Comparison of ENCODE assay signal across 8 cellular contexts in genomic region chr5:107582625-107583024, GRCh38.
"Had no signal": no experiment of that assay in that cellular context is flagged by ENCODE, and none has a peak within 500 bp of the region (broad histone marks: within the 10 kb centered on the region; RNA-seq: fewer than 3 reads in every experiment).

No MANE protein-coding gene starts in this region.

- DNase-seq: GM23248, GOT3, H7, KBM-7 had no signal

- H2AFZ ChIP-seq: GM23248 had no signal

- H3K4me3 ChIP-seq: GM23248, HAP-1 had no signal

- H3K36me3 Mint-ChIP-seq: IgD-negative memory B cell had no signal

- H3K27ac ChIP-seq: GM23248 had no signal

- H3K27ac Mint-ChIP-seq: IgD-negative memory B cell had no signal

- H3K4me3 Mint-ChIP-seq: IgD-negative memory B cell had no signal

- H3K9me3 ChIP-seq: HAP-1 had no signal

- H3K36me3 ChIP-seq: HAP-1 had no signal

- H3K4me1 Mint-ChIP-seq: IgD-negative memory B cell had no signal

- H3K9ac ChIP-seq: GM23248 had no signal

- ATAC-seq: HCT116, HepG2 had no signal

- H3K9me3 Mint-ChIP-seq: IgD-negative memory B cell had no signal
